15 cellular contexts compared by ENCODE assay signal in the genomic region with DNA sequence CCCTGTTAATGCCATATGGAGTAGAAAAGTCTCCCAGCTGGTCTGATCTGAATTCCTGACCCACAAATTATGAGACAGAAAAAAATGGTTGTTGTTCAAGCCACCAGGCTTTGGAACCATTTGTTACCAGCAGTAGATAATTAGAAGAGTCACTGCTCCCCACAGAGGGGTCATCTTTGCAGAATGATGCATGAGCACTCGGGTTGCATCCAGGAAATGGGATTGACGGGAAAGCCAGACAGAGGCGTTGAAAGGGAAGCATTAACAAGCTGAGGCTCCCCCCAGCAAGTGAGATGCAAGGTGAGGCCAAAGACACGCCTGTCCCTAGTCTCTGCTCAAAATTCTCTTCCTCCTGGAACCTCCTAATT.
DNase-seq lines count a peak whose midpoint lies in the region; ATAC-seq and TF ChIP-seq lines count a peak whose summit lies in the region.
"Had no signal": no experiment of that assay in that cellular context is flagged by ENCODE, and none has a peak within 500 bp of the region (broad histone marks: within the 10 kb centered on the region; RNA-seq: fewer than 3 reads in every experiment).

No MANE protein-coding gene starts in this region.

- H3K27ac Mint-ChIP-seq in chondrocyte (ENCODE audit: unreplicated experiment): peak overlapping the region; percentile 76
- H3K27ac Mint-ChIP-seq: H9, T-cell had no signal

- H3K79me2 ChIP-seq in PC-9 (ENCODE audit: low read depth) (no peaks in the 10 kb centered on the region), smooth muscle cell (ENCODE audit: low read depth) (no peaks in the 10 kb centered on the region)

- H3K9ac ChIP-seq in smooth muscle cell (ENCODE audit: low read depth): no peak overlapping the region

- peaks cover 47% of the 10 kb centered on the region for H3K4me1 ChIP-seq in PC-9 (replicated peaks; ENCODE audit: insufficient read depth)
- H3K4me1 ChIP-seq in smooth muscle cell (ENCODE audit: low read depth): peaks cover 12% of the 10 kb centered on the region
- H3K4me1 ChIP-seq in ascending aorta: no peaks in the 10 kb centered on the region

- H3K4me3 Mint-ChIP-seq in chondrocyte (ENCODE audit: unreplicated experiment): no peak overlapping the region
- H3K4me3 Mint-ChIP-seq: H9, T-cell had no signal

- H3K27me3 Mint-ChIP-seq in chondrocyte (ENCODE audit: low read depth): no peaks in the 10 kb centered on the region

- H3K4me2 ChIP-seq in PC-9: peak overlapping the region; percentile 57
- H3K4me2 ChIP-seq in smooth muscle cell: peak overlapping the region; percentile 1

- POLR2A ChIA-PET in PC-9 (lab: Charles Lee; ENCODE audit: unreplicated experiment): no interaction called here

- no peaks in the 10 kb centered on the region for H3K9me2 ChIP-seq in PC-9 (ENCODE audit: insufficient read depth)

- H3K27me3 ChIP-seq in PC-9 (ENCODE audit: insufficient read depth, low read depth) (no peaks in the 10 kb centered on the region), smooth muscle cell (ENCODE audit: low read depth) (no peaks in the 10 kb centered on the region), ascending aorta (no peaks in the 10 kb centered on the region)

- ATAC-seq in GM21786 (IDR thresholded peaks at IDR 0.05; ENCODE audit: unreplicated experiment): no peak
- ATAC-seq: T-cell had no signal

- intact Hi-C loops in PC-9 (cut with micrococcal nuclease; ENCODE audit: unreplicated experiment) (loop anchor here (2.0 to 10.0 kb wide), 2 partner anchors 21 to 557 kb away; no protein-coding TSS in a partner anchor), ascending aorta (cut with DNase I) (no loop called here), posterior vena cava (cut with DNase I) (no loop called here)

- DNase-seq in EH (ENCODE audit: low read depth) (peak; percentile 52), PC-9 (no peak), chondrocyte (ENCODE audit: low spot score) (no peak), smooth muscle cell (lab: John Stamatoyannopoulos, UW; ENCODE audit: unreplicated experiment) (no peak), ascending aorta (ENCODE audit: low spot score in 2 of 2) (no peak), posterior vena cava (ENCODE audit: low spot score) (no peak)
- DNase-seq: DMS 273 treated with DMSO at 0.1 percent for 48 hours, H9, NCI-H1105 treated with DMSO at 0.1 percent for 48 hours, NCI-H187 treated with DMSO at 0.1 percent for 48 hours, NCI-H526 treated with DMSO at 0.1 percent for 48 hours, T-cell had no signal

- H4K20me1 ChIP-seq in PC-9 (ENCODE audit: insufficient read depth) (no peaks in the 10 kb centered on the region), smooth muscle cell (ENCODE audit: low read depth) (no peaks in the 10 kb centered on the region)

- H3F3A ChIP-seq in PC-9 (ENCODE audit: insufficient read depth, low read depth) (peaks cover 24% of the 10 kb centered on the region; the same call in 1 of the 2 replicates), smooth muscle cell (ENCODE audit: low read depth) (peaks cover 14% of the 10 kb centered on the region)

- no peak overlapping the region for H2AFZ ChIP-seq in PC-9
- no peak overlapping the region for H2AFZ ChIP-seq in smooth muscle cell (ENCODE audit: low read depth)

- H3K9me3 ChIP-seq in PC-9 (ENCODE audit: insufficient read depth, low read depth) (no peaks in the 10 kb centered on the region), smooth muscle cell (replicated peaks; ENCODE audit: low read depth) (no peaks in the 10 kb centered on the region), ascending aorta (no peaks in the 10 kb centered on the region)

- peaks cover 65% of the 10 kb centered on the region for H3K4me1 Mint-ChIP-seq in chondrocyte (ENCODE audit: low read depth)
- H3K4me1 Mint-ChIP-seq: H9 had no signal

- H3K36me3 Mint-ChIP-seq in chondrocyte (ENCODE audit: low read depth): peaks cover 2% of the 10 kb centered on the region
- H3K36me3 Mint-ChIP-seq: T-cell had no signal

- TF ChIP-seq CTCF in PC-9 (conservative IDR thresholded peaks at IDR 0.05): no peak
- TF ChIP-seq CTCF in chondrocyte (IDR thresholded peaks at IDR 0.05): no peak
- no peak for TF ChIP-seq CTCF in smooth muscle cell (IDR thresholded peaks at IDR 0.05; ENCODE audit: borderline replicate concordance, insufficient read depth, poor library complexity, severe bottlenecking)
- no peak for TF ChIP-seq CTCF in ascending aorta (IDR thresholded peaks at IDR 0.05)

- CTCF ChIA-PET in PC-9 (lab: Charles Lee): no interaction called here

- H3K36me3 ChIP-seq in PC-9 (ENCODE audit: low read depth) (no peaks in the 10 kb centered on the region), smooth muscle cell (ENCODE audit: low read depth) (no peaks in the 10 kb centered on the region), ascending aorta (no peaks in the 10 kb centered on the region)

- H3K27ac ChIP-seq in PC-9 (peak overlapping the region; percentile 75), smooth muscle cell (ENCODE audit: low read depth) (peak overlapping the region; percentile 74), ascending aorta (no peak overlapping the region)
- H3K27ac ChIP-seq: HL-60, RWPE1 had no signal

- 51% methylated on average over 4 of the region's 4 CpGs for WGBS in smooth muscle cell (ENCODE audit: low lambda C conversion rate)

- H3K4me3 ChIP-seq in PC-9: 0 out of 2 replicates have a peak overlapping the region, but pooled peaks have one; percentile 1
- H3K4me3 ChIP-seq in smooth muscle cell: no peak overlapping the region
- no peak overlapping the region for H3K4me3 ChIP-seq in ascending aorta

- BruUV-seq in PC-9 (replicated peaks; lab: Mats Ljungman, UMichigan): no TSS peak

- no peaks in the 10 kb centered on the region for H3K9me3 Mint-ChIP-seq in chondrocyte (ENCODE audit: low read depth)
- H3K9me3 Mint-ChIP-seq: H9, T-cell had no signal

Comparison
In these comparisons a context has a peak if more than half of its experiments do, and no peak if none do; other contexts are left out.
1. H3K27ac ChIP-seq: peak in PC-9 (single experiment) and smooth muscle cell (single experiment); none in ascending aorta (0 of 2).